ENCODE assay signal across 15 cellular contexts in genomic region chr13:45859682-45860081, GRCh38. TPM values are rescaled to one million over a fixed set of nuclear protein-coding genes. Genes with fewer than 3 reads are reported as not detected.
"Had no signal": no experiment of that assay in that cellular context is flagged by ENCODE, and none has a peak within 500 bp of the region (broad histone marks: within the 10 kb centered on the region; RNA-seq: fewer than 3 reads in every experiment).

No MANE protein-coding gene starts in this region.

- DNase-seq: activated CD4-positive, alpha-beta T cell treated with anti-CD3 and anti-CD28 coated beads, Interleukin-2, amount 50 U/mL, for 1 hour; activated naive CD4-positive, alpha-beta T cell treated with anti-CD3 and anti-CD28 coated beads for 36 hours; activated naive CD8-positive, alpha-beta T cell treated with anti-CD3 and anti-CD28 coated beads, Interleukin-2, amount 50 U/mL, for 24 hours; activated T-cell treated with anti-CD3 and anti-CD28 coated beads for 4 hours; aorta; kidney glomerular epithelial cell; psoas muscle; sigmoid colon; spleen; stimulated activated naive CD8-positive, alpha-beta T cell treated with anti-CD3 and anti-CD28 coated beads, Interleukin-15, amount 100 ng/mL, for 72 hours; upper lobe of right lung had no signal

- H3K4me1 ChIP-seq: sigmoid colon, spleen, upper lobe of right lung had no signal

- H3K27ac Mint-ChIP-seq: activated naive CD4-positive, alpha-beta T cell treated with anti-CD3 and anti-CD28 coated beads for 36 hours; activated naive CD8-positive, alpha-beta T cell treated with anti-CD3 and anti-CD28 coated beads, Interleukin-2, amount 50 U/mL, for 24 hours; stimulated activated naive CD8-positive, alpha-beta T cell treated with anti-CD3 and anti-CD28 coated beads, Interleukin-15, amount 100 ng/mL, for 72 hours had no signal

- H3K27ac ChIP-seq: cardiac muscle cell, psoas muscle, sigmoid colon, spleen, upper lobe of right lung had no signal

- H3K4me1 Mint-ChIP-seq: activated naive CD8-positive, alpha-beta T cell treated with anti-CD3 and anti-CD28 coated beads, Interleukin-2, amount 50 U/mL, for 24 hours; stimulated activated naive CD8-positive, alpha-beta T cell treated with anti-CD3 and anti-CD28 coated beads, Interleukin-15, amount 100 ng/mL, for 72 hours had no signal

- H3K27me3 Mint-ChIP-seq: stimulated activated naive CD8-positive, alpha-beta T cell treated with anti-CD3 and anti-CD28 coated beads, Interleukin-15, amount 100 ng/mL, for 72 hours had no signal

- H3K9me3 ChIP-seq: psoas muscle, upper lobe of right lung had no signal

- H3K27me3 ChIP-seq: cardiac muscle cell, sigmoid colon, upper lobe of right lung had no signal

- H3K9me3 Mint-ChIP-seq: activated naive CD4-positive, alpha-beta T cell treated with anti-CD3 and anti-CD28 coated beads for 36 hours; stimulated activated naive CD8-positive, alpha-beta T cell treated with anti-CD3 and anti-CD28 coated beads, Interleukin-15, amount 100 ng/mL, for 72 hours had no signal

- H3K36me3 ChIP-seq: cardiac muscle cell, sigmoid colon, spleen, upper lobe of right lung had no signal

- H3K4me3 ChIP-seq: cardiac muscle cell, psoas muscle, sigmoid colon, spleen, upper lobe of right lung had no signal

- H3K4me3 Mint-ChIP-seq: activated naive CD4-positive, alpha-beta T cell treated with anti-CD3 and anti-CD28 coated beads for 36 hours; activated naive CD8-positive, alpha-beta T cell treated with anti-CD3 and anti-CD28 coated beads, Interleukin-2, amount 50 U/mL, for 24 hours; stimulated activated naive CD8-positive, alpha-beta T cell treated with anti-CD3 and anti-CD28 coated beads, Interleukin-15, amount 100 ng/mL, for 72 hours had no signal

RNA-seq across cellular contexts. Expression of gene SIAH3, which starts 8.1 kb away (rescaled TPM):
- total RNA-seq: mesenteric fat pad, osteocyte, sigmoid colon, upper lobe of right lung had no signal
- polyA plus RNA-seq: liver had no signal
